Comparison of ENCODE assay signal across 2 cellular contexts in the genomic region with DNA sequence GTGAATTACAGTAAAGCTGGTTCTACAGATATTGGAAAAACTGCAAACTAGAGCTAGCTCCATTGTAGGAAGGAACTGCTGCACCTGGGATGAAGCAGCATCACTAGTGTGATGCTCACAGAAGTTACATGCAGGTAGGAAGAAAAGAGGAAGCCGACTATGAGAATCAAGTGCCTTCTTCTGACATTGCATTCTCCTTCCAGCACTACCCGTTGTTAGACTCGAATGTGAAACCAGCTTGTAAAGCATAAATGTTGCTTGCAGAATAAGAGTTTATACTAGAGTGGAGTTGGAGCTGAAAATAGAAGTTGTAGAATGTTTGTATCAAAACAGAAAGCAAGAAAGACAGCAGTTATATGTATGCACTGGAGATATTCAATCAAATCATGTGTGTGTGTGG.
TF ChIP-seq lines count a peak whose summit lies in the region.

No MANE protein-coding gene starts in this region.

TF ChIP-seq in HepG2, 621 proteins besides CTCF, POLR2A, EP300 and RAD21:
- TF ChIP-seq TRIM22 (IDR thresholded peaks at IDR 0.05) (no peak), NAIF1 (CRISPR knock-in tag; IDR thresholded peaks at IDR 0.05; ENCODE audit: borderline replicate concordance) (no peak), RBM22 (optimal IDR thresholded peaks at IDR 0.05; ENCODE audit: low read length) (peak; percentile 98), ZNF878 (CRISPR knock-in tag; IDR thresholded peaks at IDR 0.05) (no peak), ZNF768 (CRISPR knock-in tag; IDR thresholded peaks at IDR 0.05) (no peak)

TF ChIP-seq in WTC11, 78 proteins besides CTCF, POLR2A, EP300 and RAD21:
- TF ChIP-seq ZNF512 (CRISPR knock-in tag; IDR thresholded peaks at IDR 0.05; ENCODE audit: borderline replicate concordance) (no peak), CREB1 (CRISPR knock-in tag; IDR thresholded peaks at IDR 0.05) (no peak), CDX4 (CRISPR knock-in tag; IDR thresholded peaks at IDR 0.05; ENCODE audit: borderline replicate concordance) (no peak), ZNF263 (CRISPR knock-in tag; IDR thresholded peaks at IDR 0.05; ENCODE audit: low read depth) (no peak), MXD4 (CRISPR knock-in tag; IDR thresholded peaks at IDR 0.05; ENCODE audit: borderline replicate concordance) (no peak), MLX (CRISPR knock-in tag; IDR thresholded peaks at IDR 0.05) (no peak), CREM (CRISPR knock-in tag; IDR thresholded peaks at IDR 0.05) (no peak), ETV6 (CRISPR knock-in tag; IDR thresholded peaks at IDR 0.05) (no peak), ZNF232 (CRISPR knock-in tag; IDR thresholded peaks at IDR 0.05) (no peak), NFE2L1 (CRISPR knock-in tag; IDR thresholded peaks at IDR 0.05) (no peak), TP53 (CRISPR knock-in tag; IDR thresholded peaks at IDR 0.05) (no peak)
